ENCODE assay signal across 18 cellular contexts in genomic region chr2:98036349-98037000, GRCh38. TPM values are rescaled to one million over a fixed set of nuclear protein-coding genes. Genes with fewer than 3 reads are reported as not detected.
DNase-seq lines count a peak whose midpoint lies in the region; ATAC-seq and TF ChIP-seq lines count a peak whose summit lies in the region.
"Had no signal": no experiment of that assay in that cellular context is flagged by ENCODE, and none has a peak within 500 bp of the region (broad histone marks: within the 10 kb centered on the region; RNA-seq: fewer than 3 reads in every experiment).

No MANE protein-coding gene starts in this region.

- H3K4me3 ChIP-seq in right atrium auricular region (no peak overlapping the region), thyroid gland (replicated peaks in 1 of 3) (no peak overlapping the region)
- H3K4me3 ChIP-seq: BLaER1 treated with 17β-estradiol and CSF1 and Interleukin-3, amounts not matched to agents 10 nM and 100 nM; Peyer's patch; tibial artery had no signal

- no peak for ATAC-seq in activated CD4-positive, CD25-positive, alpha-beta regulatory T cell treated with anti-CD3 and anti-CD28 coated beads, Interleukin-2, amount 50 U/mL, for 24 hours

- TF ChIP-seq POLR2A in thyroid gland (IDR thresholded peaks at IDR 0.05), result no peak

- H3K27ac ChIP-seq in right atrium auricular region (no peak overlapping the region), thyroid gland (no peak overlapping the region)
- H3K27ac ChIP-seq: BLaER1 treated with 17β-estradiol and CSF1 and Interleukin-3, amounts not matched to agents 10 nM and 100 nM; Peyer's patch had no signal

- intact Hi-C loops in thyroid gland (cut with DNase I), result no loop called here

- H3K27me3 ChIP-seq in right atrium auricular region (no peaks in the 10 kb centered on the region), thyroid gland (no peaks in the 10 kb centered on the region)
- H3K27me3 ChIP-seq: Peyer's patch, tibial artery had no signal

- H3K36me3 ChIP-seq in right atrium auricular region, result no peaks in the 10 kb centered on the region
- no peaks in the 10 kb centered on the region for H3K36me3 ChIP-seq in thyroid gland
- H3K36me3 ChIP-seq: BLaER1 treated with 17β-estradiol and CSF1 and Interleukin-3, amounts not matched to agents 10 nM and 100 nM; Peyer's patch; tibial artery had no signal

- TF ChIP-seq CTCF in right atrium auricular region (IDR thresholded peaks at IDR 0.05) (no peak), thyroid gland (IDR thresholded peaks at IDR 0.05) (no peak), GM20000 (IDR thresholded peaks at IDR 0.05; ENCODE audit: extremely low read depth, missing control alignments) (no peak)

- DNase-seq in NCI-H1417 (lab: John Stamatoyannopoulos, UW) (peak in 2 of 3 experiments; percentile 27 to 33), NCI-H1417 treated with DMSO at 0.1 percent for 48 hours (lab: John Stamatoyannopoulos, UW) (no peak), SK-N-DZ (ENCODE audit: low spot score) (peak; percentile 26), right atrium auricular region (ENCODE audit: low spot score) (peak; percentile 56), thyroid gland (peak; percentile 84 to 90), GM20000 (ENCODE audit: low spot score) (no peak), NCI-H128 (lab: John Stamatoyannopoulos, UW; ENCODE audit: unreplicated experiment) (no peak)
- DNase-seq: 8988T; activated gamma-delta T cell; DND-41; HCEC 1CT; NCI-H748 treated with DMSO at 0.1 percent for 48 hours; Peyer's patch; stimulated activated CD4-positive, alpha-beta T cell treated with anti-CD3 and anti-CD28 coated beads, Interleukin-4, amount 100 ng/mL, for 4 hours; tibial artery had no signal

- peaks cover 0 to 5% of the 10 kb centered on the region in 2 donors for H3K4me1 ChIP-seq in right atrium auricular region
- peaks cover 4 to 7% of the 10 kb centered on the region in 2 donors for H3K4me1 ChIP-seq in thyroid gland

- H3K9me3 ChIP-seq in right atrium auricular region (no peaks in the 10 kb centered on the region), thyroid gland (no peaks in the 10 kb centered on the region)
- H3K9me3 ChIP-seq: Peyer's patch, tibial artery had no signal

- WGBS in thyroid gland, 2 donors, result 29% methylated on average over 8 of the region's 8 CpGs

RNA-seq across cellular contexts. Expression of gene TMEM131, which starts 40.7 kb away (rescaled TPM):
- 7.8 and 10.3 TPM in 2 replicates for polyA plus RNA-seq in SK-N-DZ (2014; cell fraction: cytosol; rRNA removed)
- 8.5 and 24.6 TPM in 2 replicates for polyA plus RNA-seq in SK-N-DZ (2014; cell fraction: nucleus; rRNA removed)
- total RNA-seq in right atrium auricular region (10 to 100 TPM; 20.7 to 21.8 TPM), thyroid gland (10 to 100 TPM; 28.6 to 47.0 (median 35.2) TPM)

RNA-seq across cellular contexts. Expression of gene VWA3B, which starts 50.5 kb away (rescaled TPM):
- not detected in 2 replicates for polyA plus RNA-seq in SK-N-DZ (2014; cell fraction: cytosol; rRNA removed)
- polyA plus RNA-seq in SK-N-DZ (2014; cell fraction: nucleus; rRNA removed), result not detected in 2 replicates
- total RNA-seq in right atrium auricular region (not detected), thyroid gland (under 1 TPM in 1 of 4 donors, not detected in 3; 0.81 TPM)
- total RNA-seq: activated CD8-positive, alpha-beta memory T cell treated with anti-CD3 and anti-CD28 coated beads for 36 hours had no signal

Comparison
In these comparisons a context has a peak if more than half of its experiments do, and no peak if none do; other contexts are left out.
1. DNase-seq: peak in NCI-H1417 (2 of 3), SK-N-DZ (single experiment), right atrium auricular region (single experiment) and thyroid gland (2 of 2); none in NCI-H1417 treated with DMSO at 0.1 percent for 48 hours (single experiment), GM20000 (single experiment) and NCI-H128 (single experiment).